ENCODE assay signal across 1 cellular context in the genomic region with DNA sequence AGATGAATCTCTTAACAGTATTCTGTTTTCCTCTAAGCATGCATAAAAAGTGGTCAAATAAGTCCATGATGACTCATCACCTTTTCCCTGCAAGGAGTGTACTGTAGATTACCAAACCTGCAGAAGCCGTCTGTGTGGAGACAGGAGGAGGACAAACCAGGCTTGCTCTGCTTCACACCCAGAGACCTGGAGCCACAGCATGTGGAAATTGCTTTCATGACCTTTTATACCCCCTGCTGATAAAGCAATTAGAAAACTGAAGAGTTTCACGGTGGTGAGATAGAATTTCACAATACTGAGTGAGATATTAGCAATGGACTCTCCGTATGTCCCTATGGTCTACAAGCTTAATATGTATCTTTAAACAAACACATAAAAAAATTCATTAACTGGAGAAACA.
A peak's percentile ranks its signal among the peaks of the same experiment; 100 is the strongest.
TF ChIP-seq lines count a peak whose summit lies in the region.

No MANE protein-coding gene starts in this region.

TF ChIP-seq in K562, 482 proteins besides CTCF, POLR2A, EP300 and RAD21 (continued from another document and continues in another):
- TF ChIP-seq, protein P1, sequence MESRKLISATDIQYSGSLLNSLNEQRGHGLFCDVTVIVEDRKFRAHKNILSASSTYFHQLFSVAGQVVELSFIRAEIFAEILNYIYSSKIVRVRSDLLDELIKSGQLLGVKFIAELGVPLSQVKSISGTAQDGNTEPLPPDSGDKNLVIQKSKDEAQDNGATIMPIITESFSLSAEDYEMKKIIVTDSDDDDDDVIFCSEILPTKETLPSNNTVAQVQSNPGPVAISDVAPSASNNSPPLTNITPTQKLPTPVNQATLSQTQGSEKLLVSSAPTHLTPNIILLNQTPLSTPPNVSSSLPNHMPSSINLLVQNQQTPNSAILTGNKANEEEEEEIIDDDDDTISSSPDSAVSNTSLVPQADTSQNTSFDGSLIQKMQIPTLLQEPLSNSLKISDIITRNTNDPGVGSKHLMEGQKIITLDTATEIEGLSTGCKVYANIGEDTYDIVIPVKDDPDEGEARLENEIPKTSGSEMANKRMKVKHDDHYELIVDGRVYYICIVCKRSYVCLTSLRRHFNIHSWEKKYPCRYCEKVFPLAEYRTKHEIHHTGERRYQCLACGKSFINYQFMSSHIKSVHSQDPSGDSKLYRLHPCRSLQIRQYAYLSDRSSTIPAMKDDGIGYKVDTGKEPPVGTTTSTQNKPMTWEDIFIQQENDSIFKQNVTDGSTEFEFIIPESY (CRISPR knock-in tag; IDR thresholded peaks at IDR 0.05): 0 out of 2 replicates have a peak, but pooled peaks have one; percentile 13
- peak; percentile 15; the same call in 1 of the 2 replicates for TF ChIP-seq TOE1 (IDR thresholded peaks at IDR 0.05; ENCODE audit: borderline replicate concordance)
- no peak for TF ChIP-seq TOE1 (CRISPR knock-in tag; IDR thresholded peaks at IDR 0.05; ENCODE audit: borderline replicate concordance, low read depth)
- no peak for TF ChIP-seq XRCC3 (IDR thresholded peaks at IDR 0.05)
- TF ChIP-seq KDM2B (CRISPR knock-in tag; IDR thresholded peaks at IDR 0.05): no peak
- TF ChIP-seq HDAC6 (IDR thresholded peaks at IDR 0.05; ENCODE audit: low read depth, low read length): no peak
- no peak for TF ChIP-seq MAZ (CRISPR knock-in tag; conservative IDR thresholded peaks at IDR 0.05 in 1 of 2, IDR thresholded peaks at IDR 0.05 in 1 of 2)
- TF ChIP-seq SMARCE1 (IDR thresholded peaks at IDR 0.05): peak; percentile 78
- peak; percentile 88 for TF ChIP-seq JUNB (CRISPR knock-in tag; conservative IDR thresholded peaks at IDR 0.05)
- peak; percentile 11 for TF ChIP-seq ZFP36 (IDR thresholded peaks at IDR 0.05; ENCODE audit: low read depth, low read length, partially characterized antibody)
- TF ChIP-seq CEBPG (CRISPR knock-in tag; IDR thresholded peaks at IDR 0.05): peak; percentile 45; the same call in 1 of the 2 replicates
- peak; percentile 87 to 90 for TF ChIP-seq CEBPG (tag; conservative IDR thresholded peaks at IDR 0.05 in 1 of 2, IDR thresholded peaks at IDR 0.05 in 1 of 2)
- TF ChIP-seq, protein P2, sequence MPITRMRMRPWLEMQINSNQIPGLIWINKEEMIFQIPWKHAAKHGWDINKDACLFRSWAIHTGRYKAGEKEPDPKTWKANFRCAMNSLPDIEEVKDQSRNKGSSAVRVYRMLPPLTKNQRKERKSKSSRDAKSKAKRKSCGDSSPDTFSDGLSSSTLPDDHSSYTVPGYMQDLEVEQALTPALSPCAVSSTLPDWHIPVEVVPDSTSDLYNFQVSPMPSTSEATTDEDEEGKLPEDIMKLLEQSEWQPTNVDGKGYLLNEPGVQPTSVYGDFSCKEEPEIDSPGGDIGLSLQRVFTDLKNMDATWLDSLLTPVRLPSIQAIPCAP (CRISPR knock-in tag; IDR thresholded peaks at IDR 0.05; ENCODE audit: borderline replicate concordance): no peak
- TF ChIP-seq, protein P3, sequence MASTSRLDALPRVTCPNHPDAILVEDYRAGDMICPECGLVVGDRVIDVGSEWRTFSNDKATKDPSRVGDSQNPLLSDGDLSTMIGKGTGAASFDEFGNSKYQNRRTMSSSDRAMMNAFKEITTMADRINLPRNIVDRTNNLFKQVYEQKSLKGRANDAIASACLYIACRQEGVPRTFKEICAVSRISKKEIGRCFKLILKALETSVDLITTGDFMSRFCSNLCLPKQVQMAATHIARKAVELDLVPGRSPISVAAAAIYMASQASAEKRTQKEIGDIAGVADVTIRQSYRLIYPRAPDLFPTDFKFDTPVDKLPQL (IDR thresholded peaks at IDR 0.05; ENCODE audit: extremely low read depth, insufficient read length): no peak
- peak; percentile 99 for TF ChIP-seq MAFG (tag; conservative IDR thresholded peaks at IDR 0.05)
- no peak for TF ChIP-seq PHB (CRISPR knock-in tag; IDR thresholded peaks at IDR 0.05)
- TF ChIP-seq TCF3 (CRISPR knock-in tag; IDR thresholded peaks at IDR 0.05): peak; percentile 72
- 0 out of 2 replicates have a peak, but pooled peaks have one; percentile 13 for TF ChIP-seq CTBP1 (IDR thresholded peaks at IDR 0.05; ENCODE audit: borderline replicate concordance)
- TF ChIP-seq ZNF766 (CRISPR knock-in tag; conservative IDR thresholded peaks at IDR 0.05): peak; percentile 79; the same call in 1 of the 2 replicates
- TF ChIP-seq NR2C2 (CRISPR knock-in tag; IDR thresholded peaks at IDR 0.05): no peak
- peak; percentile 66 for TF ChIP-seq NR2C2 (tag; IDR thresholded peaks at IDR 0.05)
- peak; percentile 48; the same call in 1 of the 2 replicates for TF ChIP-seq ATF7 (IDR thresholded peaks at IDR 0.05)
- TF ChIP-seq MAFK (IDR thresholded peaks at IDR 0.05; ENCODE audit: low read length): peak; percentile 95
- TF ChIP-seq, protein P4, sequence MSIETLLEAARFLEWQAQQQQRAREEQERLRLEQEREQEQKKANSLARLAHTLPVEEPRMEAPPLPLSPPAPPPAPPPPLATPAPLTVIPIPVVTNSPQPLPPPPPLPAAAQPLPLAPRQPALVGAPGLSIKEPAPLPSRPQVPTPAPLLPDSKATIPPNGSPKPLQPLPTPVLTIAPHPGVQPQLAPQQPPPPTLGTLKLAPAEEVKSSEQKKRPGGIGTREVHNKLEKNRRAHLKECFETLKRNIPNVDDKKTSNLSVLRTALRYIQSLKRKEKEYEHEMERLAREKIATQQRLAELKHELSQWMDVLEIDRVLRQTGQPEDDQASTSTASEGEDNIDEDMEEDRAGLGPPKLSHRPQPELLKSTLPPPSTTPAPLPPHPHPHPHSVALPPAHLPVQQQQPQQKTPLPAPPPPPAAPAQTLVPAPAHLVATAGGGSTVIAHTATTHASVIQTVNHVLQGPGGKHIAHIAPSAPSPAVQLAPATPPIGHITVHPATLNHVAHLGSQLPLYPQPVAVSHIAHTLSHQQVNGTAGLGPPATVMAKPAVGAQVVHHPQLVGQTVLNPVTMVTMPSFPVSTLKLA (conservative IDR thresholded peaks at IDR 0.05): peak in 1 of 2 experiments; percentile 61; a peak in 2 of 4 replicates
- TF ChIP-seq, protein P5, sequence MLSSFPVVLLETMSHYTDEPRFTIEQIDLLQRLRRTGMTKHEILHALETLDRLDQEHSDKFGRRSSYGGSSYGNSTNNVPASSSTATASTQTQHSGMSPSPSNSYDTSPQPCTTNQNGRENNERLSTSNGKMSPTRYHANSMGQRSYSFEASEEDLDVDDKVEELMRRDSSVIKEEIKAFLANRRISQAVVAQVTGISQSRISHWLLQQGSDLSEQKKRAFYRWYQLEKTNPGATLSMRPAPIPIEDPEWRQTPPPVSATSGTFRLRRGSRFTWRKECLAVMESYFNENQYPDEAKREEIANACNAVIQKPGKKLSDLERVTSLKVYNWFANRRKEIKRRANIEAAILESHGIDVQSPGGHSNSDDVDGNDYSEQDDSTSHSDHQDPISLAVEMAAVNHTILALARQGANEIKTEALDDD (IDR thresholded peaks at IDR 0.05): peak; percentile 40; the same call in 1 of the 2 replicates
- TF ChIP-seq, protein P6, sequence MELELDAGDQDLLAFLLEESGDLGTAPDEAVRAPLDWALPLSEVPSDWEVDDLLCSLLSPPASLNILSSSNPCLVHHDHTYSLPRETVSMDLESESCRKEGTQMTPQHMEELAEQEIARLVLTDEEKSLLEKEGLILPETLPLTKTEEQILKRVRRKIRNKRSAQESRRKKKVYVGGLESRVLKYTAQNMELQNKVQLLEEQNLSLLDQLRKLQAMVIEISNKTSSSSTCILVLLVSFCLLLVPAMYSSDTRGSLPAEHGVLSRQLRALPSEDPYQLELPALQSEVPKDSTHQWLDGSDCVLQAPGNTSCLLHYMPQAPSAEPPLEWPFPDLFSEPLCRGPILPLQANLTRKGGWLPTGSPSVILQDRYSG (tag; conservative IDR thresholded peaks at IDR 0.05; ENCODE audit: low read depth): 0 out of 2 replicates have a peak, but pooled peaks have one; percentile 54
- no peak for TF ChIP-seq ZNF174 (CRISPR knock-in tag; IDR thresholded peaks at IDR 0.05)
- no peak for TF ChIP-seq ZNF785 (CRISPR knock-in tag; IDR thresholded peaks at IDR 0.05)
- TF ChIP-seq ZNF431 (CRISPR knock-in tag; IDR thresholded peaks at IDR 0.05): no peak
- TF ChIP-seq, protein P7, sequence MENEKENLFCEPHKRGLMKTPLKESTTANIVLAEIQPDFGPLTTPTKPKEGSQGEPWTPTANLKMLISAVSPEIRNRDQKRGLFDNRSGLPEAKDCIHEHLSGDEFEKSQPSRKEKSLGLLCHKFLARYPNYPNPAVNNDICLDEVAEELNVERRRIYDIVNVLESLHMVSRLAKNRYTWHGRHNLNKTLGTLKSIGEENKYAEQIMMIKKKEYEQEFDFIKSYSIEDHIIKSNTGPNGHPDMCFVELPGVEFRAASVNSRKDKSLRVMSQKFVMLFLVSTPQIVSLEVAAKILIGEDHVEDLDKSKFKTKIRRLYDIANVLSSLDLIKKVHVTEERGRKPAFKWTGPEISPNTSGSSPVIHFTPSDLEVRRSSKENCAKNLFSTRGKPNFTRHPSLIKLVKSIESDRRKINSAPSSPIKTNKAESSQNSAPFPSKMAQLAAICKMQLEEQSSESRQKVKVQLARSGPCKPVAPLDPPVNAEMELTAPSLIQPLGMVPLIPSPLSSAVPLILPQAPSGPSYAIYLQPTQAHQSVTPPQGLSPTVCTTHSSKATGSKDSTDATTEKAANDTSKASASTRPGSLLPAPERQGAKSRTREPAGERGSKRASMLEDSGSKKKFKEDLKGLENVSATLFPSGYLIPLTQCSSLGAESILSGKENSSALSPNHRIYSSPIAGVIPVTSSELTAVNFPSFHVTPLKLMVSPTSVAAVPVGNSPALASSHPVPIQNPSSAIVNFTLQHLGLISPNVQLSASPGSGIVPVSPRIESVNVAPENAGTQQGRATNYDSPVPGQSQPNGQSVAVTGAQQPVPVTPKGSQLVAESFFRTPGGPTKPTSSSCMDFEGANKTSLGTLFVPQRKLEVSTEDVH (IDR thresholded peaks at IDR 0.05; ENCODE audit: low read depth, partially characterized antibody): peak; percentile 47
- TF ChIP-seq HLTF (IDR thresholded peaks at IDR 0.05): no peak
- TF ChIP-seq L3MBTL2 (IDR thresholded peaks at IDR 0.05): peak; percentile 97
- no peak for TF ChIP-seq HNRNPUL1 (IDR thresholded peaks at IDR 0.05; ENCODE audit: low read length)
- TF ChIP-seq, protein P8, sequence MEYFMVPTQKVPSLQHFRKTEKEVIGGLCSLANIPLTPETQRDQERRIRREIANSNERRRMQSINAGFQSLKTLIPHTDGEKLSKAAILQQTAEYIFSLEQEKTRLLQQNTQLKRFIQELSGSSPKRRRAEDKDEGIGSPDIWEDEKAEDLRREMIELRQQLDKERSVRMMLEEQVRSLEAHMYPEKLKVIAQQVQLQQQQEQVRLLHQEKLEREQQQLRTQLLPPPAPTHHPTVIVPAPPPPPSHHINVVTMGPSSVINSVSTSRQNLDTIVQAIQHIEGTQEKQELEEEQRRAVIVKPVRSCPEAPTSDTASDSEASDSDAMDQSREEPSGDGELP (CRISPR knock-in tag; IDR thresholded peaks at IDR 0.05; ENCODE audit: borderline replicate concordance): no peak
- TF ChIP-seq SMC3 (conservative IDR thresholded peaks at IDR 0.05; ENCODE audit: insufficient read depth, low read depth, low read length): no peak
- TF ChIP-seq RFX1 (IDR thresholded peaks at IDR 0.05): no peak
- TF ChIP-seq ZNF586 (CRISPR knock-in tag; conservative IDR thresholded peaks at IDR 0.05): no peak
- TF ChIP-seq, protein P9, sequence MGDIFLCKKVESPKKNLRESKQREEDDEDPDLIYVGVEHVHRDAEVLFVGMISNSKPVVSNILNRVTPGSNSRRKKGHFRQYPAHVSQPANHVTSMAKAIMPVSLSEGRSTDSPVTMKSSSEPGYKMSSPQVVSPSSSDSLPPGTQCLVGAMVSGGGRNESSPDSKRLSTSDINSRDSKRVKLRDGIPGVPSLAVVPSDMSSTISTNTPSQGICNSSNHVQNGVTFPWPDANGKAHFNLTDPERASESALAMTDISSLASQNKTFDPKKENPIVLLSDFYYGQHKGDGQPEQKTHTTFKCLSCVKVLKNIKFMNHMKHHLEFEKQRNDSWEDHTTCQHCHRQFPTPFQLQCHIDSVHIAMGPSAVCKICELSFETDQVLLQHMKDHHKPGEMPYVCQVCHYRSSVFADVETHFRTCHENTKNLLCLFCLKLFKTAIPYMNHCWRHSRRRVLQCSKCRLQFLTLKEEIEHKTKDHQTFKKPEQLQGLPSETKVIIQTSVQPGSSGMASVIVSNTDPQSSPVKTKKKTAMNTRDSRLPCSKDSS (IDR thresholded peaks at IDR 0.05; ENCODE audit: low read depth, partially characterized antibody): no peak
- TF ChIP-seq MCM7 (IDR thresholded peaks at IDR 0.05): no peak
- TF ChIP-seq RCOR1 (IDR thresholded peaks at IDR 0.05; ENCODE audit: borderline replicate concordance in 1 of 2, low read depth in 2 of 2, low read length in 2 of 2): peak in 1 of 2 experiments; percentile 49; a peak in 1 of 4 replicates
- no peak for TF ChIP-seq MBD2 (IDR thresholded peaks at IDR 0.05; ENCODE audit: borderline replicate concordance, low read depth)
- TF ChIP-seq NCOA1 (IDR thresholded peaks at IDR 0.05; ENCODE audit: low read depth): no peak
- TF ChIP-seq MAFF (IDR thresholded peaks at IDR 0.05; ENCODE audit: low read length): peak; percentile 96
- TF ChIP-seq ARNT (IDR thresholded peaks at IDR 0.05): 0 out of 4 replicates have a peak, but pooled peaks have one; percentile 33 to 57
- TF ChIP-seq ZNF324 (CRISPR knock-in tag; IDR thresholded peaks at IDR 0.05): no peak
- TF ChIP-seq ZKSCAN3 (CRISPR knock-in tag; IDR thresholded peaks at IDR 0.05): no peak
